In genomic region chr21:46552274-46552673, GRCh38 we compare ENCODE assay signal across 12 cellular contexts. TPM values are rescaled to one million over a fixed set of nuclear protein-coding genes. Genes with fewer than 3 reads are reported as not detected.
DNase-seq lines count a peak whose midpoint lies in the region; ATAC-seq and TF ChIP-seq lines count a peak whose summit lies in the region.
"Had no signal": no experiment of that assay in that cellular context is flagged by ENCODE, and none has a peak within 500 bp of the region (broad histone marks: within the 10 kb centered on the region; RNA-seq: fewer than 3 reads in every experiment).

No MANE protein-coding gene starts in this region.

- 75 to 90% methylated on average over 5 of the region's 5 CpGs for WGBS in gastroesophageal sphincter (ENCODE audit: low coverage in 1 of 2), 2 donors
- WGBS in sigmoid colon, 2 donors = 56 to 89% methylated on average over 5 of the region's 5 CpGs
- WGBS in endodermal cell (ENCODE audit: insufficient coverage in 1 of 2, insufficient read length in 1 of 2), 2 experiments = 92 to 100% methylated on average over 3 to 5 of the region's 5 CpGs

- TF ChIP-seq POLR2A in Peyer's patch (IDR thresholded peaks at IDR 0.05) (no peak), gastroesophageal sphincter (IDR thresholded peaks at IDR 0.05) (no peak), sigmoid colon (IDR thresholded peaks at IDR 0.05) (no peak)

- TF ChIP-seq EP300 in gastroesophageal sphincter (IDR thresholded peaks at IDR 0.05) (no peak), sigmoid colon (IDR thresholded peaks at IDR 0.05) (no peak)

- H3K36me3 Mint-ChIP-seq in endodermal cell (ENCODE audit: low read depth) = peaks cover 62% of the 10 kb centered on the region

- H3K4me3 ChIP-seq in Peyer's patch (no peak overlapping the region), gastroesophageal sphincter (no peak overlapping the region), sigmoid colon (no peak overlapping the region), endodermal cell (ENCODE audit: low read length) (no peak overlapping the region)
- H3K4me3 ChIP-seq: testis had no signal

- ATAC-seq in gastroesophageal sphincter (peak; percentile 38), HG02571 (IDR thresholded peaks at IDR 0.05; ENCODE audit: unreplicated experiment) (no peak), HG03039 (IDR thresholded peaks at IDR 0.05; ENCODE audit: unreplicated experiment) (no peak)

- H3K27ac Mint-ChIP-seq in endodermal cell = no peak overlapping the region

- no peaks in the 10 kb centered on the region for H3K4me1 Mint-ChIP-seq in endodermal cell
- H3K4me1 Mint-ChIP-seq: neural crest cell had no signal

- H3K27ac ChIP-seq in Peyer's patch = peak overlapping the region in 3 of 4 donors; percentile 20 to 65 (median 51)
- H3K27ac ChIP-seq in gastroesophageal sphincter = no peak overlapping the region
- H3K27ac ChIP-seq in sigmoid colon = no peak overlapping the region
- no peak overlapping the region for H3K27ac ChIP-seq in endodermal cell (ENCODE audit: low read depth, low read length)
- H3K27ac ChIP-seq: 22Rv1, testis had no signal

- DNase-seq in SIG-M5 treated with dmso at 0.1 percent for 504 hours (lab: John Stamatoyannopoulos, UW; ENCODE audit: unreplicated experiment) = peak; percentile 39
- no peak for DNase-seq in SIG-M5 (lab: John Stamatoyannopoulos, UW)
- no peak for DNase-seq in Peyer's patch
- DNase-seq in sigmoid colon = peak; percentile 43
- no peak for DNase-seq in endodermal cell
- DNase-seq: DND-41, testis had no signal

- H3K4me3 Mint-ChIP-seq in endodermal cell = no peak overlapping the region
- H3K4me3 Mint-ChIP-seq: neural crest cell had no signal

- intact Hi-C loops in sigmoid colon (cut with DNase I) = no loop called here

- no peaks in the 10 kb centered on the region for H3K27me3 Mint-ChIP-seq in endodermal cell (ENCODE audit: insufficient read depth)

- peaks cover 3% of the 10 kb centered on the region for H3K9me3 Mint-ChIP-seq in endodermal cell
- H3K9me3 Mint-ChIP-seq: neural crest cell had no signal

- H3K36me3 ChIP-seq in Peyer's patch (peaks cover 0 to 70% (median 0%) of the 10 kb centered on the region in 3 donors), gastroesophageal sphincter (peaks cover 0 to 100% of the 10 kb centered on the region in 2 donors), sigmoid colon (peaks cover 8 to 86% (median 56%) of the 10 kb centered on the region in 4 donors), endodermal cell (ENCODE audit: control insufficient read depth, insufficient read depth, low read length) (peaks cover 66% of the 10 kb centered on the region)

- H3K9me3 ChIP-seq in Peyer's patch (no peaks in the 10 kb centered on the region), gastroesophageal sphincter (no peaks in the 10 kb centered on the region), sigmoid colon (no peaks in the 10 kb centered on the region), endodermal cell (ENCODE audit: control insufficient read depth, low read length) (no peaks in the 10 kb centered on the region)
- H3K9me3 ChIP-seq: testis had no signal

- H3K4me1 ChIP-seq in Peyer's patch (no peaks in the 10 kb centered on the region), gastroesophageal sphincter (no peaks in the 10 kb centered on the region), sigmoid colon (no peaks in the 10 kb centered on the region), endodermal cell (ENCODE audit: control insufficient read depth, insufficient read depth, low read length) (no peaks in the 10 kb centered on the region)
- H3K4me1 ChIP-seq: testis had no signal

- H3K27me3 ChIP-seq in Peyer's patch (no peaks in the 10 kb centered on the region), gastroesophageal sphincter (no peaks in the 10 kb centered on the region), sigmoid colon (no peaks in the 10 kb centered on the region), endodermal cell (ENCODE audit: control insufficient read depth, insufficient read depth, low read length, poor library complexity, severe bottlenecking) (no peaks in the 10 kb centered on the region)
- H3K27me3 ChIP-seq: testis had no signal

- no peak overlapping the region for H3K9ac ChIP-seq in endodermal cell (ENCODE audit: extremely low read depth, low read length, poor library complexity, severe bottlenecking)

- TF ChIP-seq CTCF in Peyer's patch (IDR thresholded peaks at IDR 0.05) (no peak), gastroesophageal sphincter (IDR thresholded peaks at IDR 0.05) (no peak), sigmoid colon (IDR thresholded peaks at IDR 0.05) (no peak), endodermal cell (conservative IDR thresholded peaks at IDR 0.05) (no peak)

RNA-seq across cellular contexts. Expression of gene S100B, which starts 52.6 kb away (rescaled TPM):
- 1 to 10 TPM in 3 of 4 donors, not detected in 1; 1.8 to 9.1 (median 3.4) TPM for total RNA-seq in Peyer's patch
- total RNA-seq in gastroesophageal sphincter = 10 to 100 TPM; 22.6 to 31.6 (median 27.7) TPM
- total RNA-seq in sigmoid colon = 100 to 1,000 TPM in 1 of 4 donors, 10 to 100 TPM in 3; 28.5 to 126 (median 41.0) TPM
- 10 to 100 TPM; 14.3 to 23.7 (median 20.4) TPM for polyA plus RNA-seq in sigmoid colon
- not detected for total RNA-seq in endodermal cell
- 6.9 TPM for polyA plus RNA-seq in endodermal cell (2013, experiment 1 of 2)
- 8.5 TPM for polyA plus RNA-seq in endodermal cell (2013, experiment 2 of 2)

Comparison
In these comparisons a context has a peak if more than half of its experiments do, and no peak if none do; other contexts are left out.
1. DNase-seq: peak in SIG-M5 treated with dmso at 0.1 percent for 504 hours (single experiment) and sigmoid colon (single experiment); none in SIG-M5 (single experiment), Peyer's patch (0 of 3) and endodermal cell (single experiment).
2. H3K27ac ChIP-seq: peak in Peyer's patch (3 of 4); none in gastroesophageal sphincter (0 of 4), sigmoid colon (0 of 4) and endodermal cell (single experiment).